ENCODE assay signal across 8 cellular contexts in genomic region chr10:43689618-43689954, GRCh38. TPM values are rescaled to one million over a fixed set of nuclear protein-coding genes. Genes with fewer than 3 reads are reported as not detected.
DNase-seq lines count a peak whose midpoint lies in the region; ATAC-seq and TF ChIP-seq lines count a peak whose summit lies in the region.

No MANE protein-coding gene starts in this region.

- no peaks in the 10 kb centered on the region for H3K9me3 Mint-ChIP-seq in naive thymus-derived CD8-positive, alpha-beta T cell

- WGBS in esophagus squamous epithelium, 2 donors = 2 to 3% methylated on average over 18 to 24 of the region's 25 CpGs

- POLR2A ChIA-PET in naive thymus-derived CD8-positive, alpha-beta T cell (lab: Charles Lee) = interaction anchor here (1.0 to 1.2 kb wide), 2 partner anchors 41 to 341 kb away, joined by 4 to 8 read pairs; partner anchors contain the start of gene ZNF32

- H3K4me1 Mint-ChIP-seq in naive thymus-derived CD8-positive, alpha-beta T cell = peaks cover 5 to 13% (median 5%) of the 10 kb centered on the region in 4 donors

- peak overlapping the region; percentile 48 to 91 (median 80) for H3K27ac Mint-ChIP-seq in naive thymus-derived CD8-positive, alpha-beta T cell

- H3K4me3 Mint-ChIP-seq in naive thymus-derived CD8-positive, alpha-beta T cell = peak overlapping the region; percentile 86 to 94 (median 90)

- H3K27me3 ChIP-seq in esophagus squamous epithelium = peaks cover 0 to 25% (median 0%) of the 10 kb centered on the region in 4 donors
- no peaks in the 10 kb centered on the region for H3K27me3 ChIP-seq in uterus

- ATAC-seq in HG03103 (IDR thresholded peaks at IDR 0.05; ENCODE audit: low read depth, unreplicated experiment) = peak; percentile 42
- peak; percentile 53 to 64 for ATAC-seq in naive thymus-derived CD8-positive, alpha-beta T cell

- peak overlapping the region; percentile 62 to 80 (median 73) for H3K27ac ChIP-seq in esophagus squamous epithelium
- peak overlapping the region; percentile 76 to 78 for H3K27ac ChIP-seq in uterus

- intact Hi-C loops in esophagus squamous epithelium (cut with DNase I) (no loop called here), uterus (cut with DNase I; ENCODE audit: low total_unique reads) (no loop called here)

- peaks cover 5 to 31% (median 25%) of the 10 kb centered on the region in 5 donors for H3K27me3 Mint-ChIP-seq in naive thymus-derived CD8-positive, alpha-beta T cell

- DNase-seq in activated effector memory CD4-positive, alpha-beta T cell treated with anti-CD3 and anti-CD28 coated beads, Interleukin-2, amount 50 U/mL, for 16 hours = peak; percentile 71
- no peak for DNase-seq in activated effector memory CD4-positive, alpha-beta T cell treated with Interleukin-2 at 50 U/mL for 16 hours
- DNase-seq in activated CD4-positive, alpha-beta T cell treated with anti-CD3 and anti-CD28 coated beads, Interleukin-2, amount 50 U/mL, for 1 hour = peak; percentile 16
- DNase-seq in esophagus squamous epithelium (lab: John Stamatoyannopoulos, UW) = no peak
- DNase-seq in naive thymus-derived CD8-positive, alpha-beta T cell = peak in 2 of 10 donors; percentile 8 to 22
- DNase-seq in uterus = peak; percentile 54 to 68
- DNase-seq in NK-92 (lab: John Stamatoyannopoulos, UW; ENCODE audit: unreplicated experiment) = no peak

- H3K4me1 ChIP-seq in esophagus squamous epithelium (peaks cover 4 to 33% (median 10%) of the 10 kb centered on the region in 3 donors), uterus (no peaks in the 10 kb centered on the region)

- H3K4me3 ChIP-seq in esophagus squamous epithelium (peak overlapping the region; percentile 41 to 68 (median 51)), uterus (peak overlapping the region; percentile 41 to 55)

- no peaks in the 10 kb centered on the region for H3K9me3 ChIP-seq in esophagus squamous epithelium
- no peaks in the 10 kb centered on the region for H3K9me3 ChIP-seq in uterus

- H3K36me3 Mint-ChIP-seq in naive thymus-derived CD8-positive, alpha-beta T cell = no peaks in the 10 kb centered on the region

- no peak for TF ChIP-seq POLR2A in esophagus squamous epithelium (IDR thresholded peaks at IDR 0.05)
- TF ChIP-seq POLR2A in uterus (IDR thresholded peaks at IDR 0.05) = no peak

- H3K36me3 ChIP-seq in esophagus squamous epithelium (no peaks in the 10 kb centered on the region), uterus (no peaks in the 10 kb centered on the region)

- TF ChIP-seq CTCF in esophagus squamous epithelium (IDR thresholded peaks at IDR 0.05) (no peak), uterus (IDR thresholded peaks at IDR 0.05) (no peak)

RNA-seq across cellular contexts. Expression of gene ZNF32, which starts 40.9 kb away (rescaled TPM):
- total RNA-seq in esophagus squamous epithelium (10 to 100 TPM; 10.1 to 38.0 (median 19.3) TPM), uterus (10 to 100 TPM; 51.2 to 83.5 (median 67.0) TPM)
- 10 to 100 TPM; 46.1 to 46.8 TPM for total RNA-seq in naive thymus-derived CD8-positive, alpha-beta T cell
- polyA plus RNA-seq in naive thymus-derived CD8-positive, alpha-beta T cell = 10 to 100 TPM; 79.1 to 98.2 (median 94.8) TPM

Comparison
In these comparisons a context has a peak if more than half of its experiments do, and no peak if none do; other contexts are left out.
1. DNase-seq: peak in activated effector memory CD4-positive, alpha-beta T cell treated with anti-CD3 and anti-CD28 coated beads, Interleukin-2, amount 50 U/mL, for 16 hours (single experiment), activated CD4-positive, alpha-beta T cell treated with anti-CD3 and anti-CD28 coated beads, Interleukin-2, amount 50 U/mL, for 1 hour (single experiment) and uterus (2 of 2); none in activated effector memory CD4-positive, alpha-beta T cell treated with Interleukin-2 at 50 U/mL for 16 hours (single experiment), esophagus squamous epithelium (single experiment) and NK-92 (single experiment).